ENCODE assay signal across 10 cellular contexts in the genomic region with DNA sequence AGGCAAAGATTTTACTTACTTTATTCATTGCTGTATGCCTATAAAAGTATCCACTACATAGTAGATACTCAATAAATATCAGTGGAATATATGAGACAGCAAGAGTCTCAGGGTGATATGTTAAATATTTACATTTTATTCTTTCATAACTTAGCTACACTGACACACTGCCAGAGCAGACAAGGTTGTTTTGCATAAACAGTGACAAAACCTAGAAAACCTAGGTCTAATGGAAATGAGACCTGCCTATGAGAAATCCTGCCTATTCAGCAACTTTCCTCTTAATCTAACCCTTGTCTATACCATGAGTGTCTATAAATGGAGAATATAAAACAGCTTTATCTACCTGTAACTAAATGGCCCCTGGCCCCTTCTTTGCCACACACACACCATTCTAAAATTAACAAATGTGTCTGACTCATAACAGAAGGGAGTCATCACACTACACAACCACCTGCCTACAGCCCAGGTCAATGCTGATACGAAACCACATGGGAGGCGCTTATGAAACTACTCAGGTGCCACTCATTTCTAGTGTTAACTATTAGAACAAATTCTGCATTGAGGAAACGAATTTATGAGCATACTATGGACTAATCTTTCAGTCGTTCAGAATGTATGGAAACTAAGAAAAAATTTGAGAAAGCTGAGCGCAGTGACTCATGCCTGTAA.
A peak's percentile ranks its signal among the peaks of the same experiment; 100 is the strongest.
DNase-seq lines count a peak whose midpoint lies in the region; ATAC-seq and TF ChIP-seq lines count a peak whose summit lies in the region.
"Had no signal": no experiment of that assay in that cellular context is flagged by ENCODE, and none has a peak within 500 bp of the region (broad histone marks: within the 10 kb centered on the region; RNA-seq: fewer than 3 reads in every experiment).

No MANE protein-coding gene starts in this region.

- peak overlapping the region; percentile 38 for H3K27ac Mint-ChIP-seq in activated CD4-positive, alpha-beta T cell treated with anti-CD3 and anti-CD28 coated beads for 36 hours

- peaks cover 16% of the 10 kb centered on the region for H3K4me1 Mint-ChIP-seq in activated CD4-positive, alpha-beta T cell treated with anti-CD3 and anti-CD28 coated beads for 36 hours

- H3K4me3 ChIP-seq in suprapubic skin: no peak overlapping the region

- peak; percentile 97 for ATAC-seq in activated CD4-positive, alpha-beta T cell treated with anti-CD3 and anti-CD28 coated beads for 36 hours
- ATAC-seq in HG02938 (IDR thresholded peaks at IDR 0.05; ENCODE audit: unreplicated experiment): peak; percentile 99

- no peak for TF ChIP-seq POLR2A in suprapubic skin (IDR thresholded peaks at IDR 0.05)

- CTCF ChIA-PET in activated CD4-positive, alpha-beta T cell treated with anti-CD3 and anti-CD28 coated beads for 36 hours (lab: Charles Lee): interaction anchor here (1.2 to 1.3 kb wide), 2 partner anchors 10 to 174 kb away, joined by 3 read pairs; no protein-coding TSS in a partner anchor

- intact Hi-C loops in activated CD4-positive, alpha-beta T cell treated with anti-CD3 and anti-CD28 coated beads for 36 hours (cut with DNase I, micrococcal nuclease): no loop called here

- no peaks in the 10 kb centered on the region for H3K9me3 Mint-ChIP-seq in activated CD4-positive, alpha-beta T cell treated with anti-CD3 and anti-CD28 coated beads for 36 hours (ENCODE audit: low read depth)

- H3K4me1 ChIP-seq in suprapubic skin: peaks cover 3% of the 10 kb centered on the region

- peaks cover 36% of the 10 kb centered on the region for H3K36me3 Mint-ChIP-seq in activated CD4-positive, alpha-beta T cell treated with anti-CD3 and anti-CD28 coated beads for 36 hours (ENCODE audit: low read depth)

- H3K4me3 Mint-ChIP-seq in activated CD4-positive, alpha-beta T cell treated with anti-CD3 and anti-CD28 coated beads for 36 hours: no peak overlapping the region

- no peaks in the 10 kb centered on the region for H3K9me3 ChIP-seq in suprapubic skin

- H3K27me3 ChIP-seq in suprapubic skin: no peaks in the 10 kb centered on the region

- POLR2A ChIA-PET in activated CD4-positive, alpha-beta T cell treated with anti-CD3 and anti-CD28 coated beads for 36 hours (lab: Charles Lee): no interaction called here

- H3K27ac ChIP-seq in suprapubic skin: no peak overlapping the region

- no peak for TF ChIP-seq CTCF in suprapubic skin (IDR thresholded peaks at IDR 0.05)

- 81% methylated on average over 5 of the region's 5 CpGs for WGBS in suprapubic skin

- TF ChIP-seq EP300 in suprapubic skin (IDR thresholded peaks at IDR 0.05): no peak

- no peaks in the 10 kb centered on the region for H3K27me3 Mint-ChIP-seq in activated CD4-positive, alpha-beta T cell treated with anti-CD3 and anti-CD28 coated beads for 36 hours

- peak; percentile 62 for DNase-seq in activated CD4-positive, alpha-beta T cell treated with anti-CD3 and anti-CD28 coated beads for 36 hours
- no peak for DNase-seq in activated CD4-positive, alpha-beta T cell treated with anti-CD3 and anti-CD28 coated beads for 1 hour
- DNase-seq in activated CD4-positive, alpha-beta T cell treated with anti-CD3 and anti-CD28 coated beads, Interleukin-2, amount 50 U/mL, for 48 hours: peak; percentile 37 to 48
- DNase-seq in stimulated activated CD8-positive, alpha-beta memory T cell treated with anti-CD3 and anti-CD28 coated beads, Interleukin-4, amount 100 ng/mL, for 24 hours (ENCODE audit: low read depth): peak; percentile 1
- no peak for DNase-seq in suprapubic skin (ENCODE audit: low spot score in 2 of 2)
- DNase-seq in NCI-H1092 (lab: John Stamatoyannopoulos, UW): no peak
- no peak for DNase-seq in NCI-H2196 treated with DMSO at 0.1 percent for 48 hours (lab: John Stamatoyannopoulos, UW; ENCODE audit: unreplicated experiment)
- DNase-seq: ACHN, foreskin fibroblast had no signal

- H3K36me3 ChIP-seq in suprapubic skin: peaks cover 47% of the 10 kb centered on the region

Comparison
In these comparisons a context has a peak if more than half of its experiments do, and no peak if none do; other contexts are left out.
1. DNase-seq: peak in activated CD4-positive, alpha-beta T cell treated with anti-CD3 and anti-CD28 coated beads for 36 hours (single experiment), activated CD4-positive, alpha-beta T cell treated with anti-CD3 and anti-CD28 coated beads, Interleukin-2, amount 50 U/mL, for 48 hours (2 of 2) and stimulated activated CD8-positive, alpha-beta memory T cell treated with anti-CD3 and anti-CD28 coated beads, Interleukin-4, amount 100 ng/mL, for 24 hours (single experiment); none in activated CD4-positive, alpha-beta T cell treated with anti-CD3 and anti-CD28 coated beads for 1 hour (single experiment), suprapubic skin (0 of 2), NCI-H1092 (single experiment) and NCI-H2196 treated with DMSO at 0.1 percent for 48 hours (single experiment).